Comparison of ENCODE assay signal across 1 cellular context in genomic region chr2:236993-237539, GRCh38.
TF ChIP-seq lines count a peak whose summit lies in the region.

No MANE protein-coding gene starts in this region.

TF ChIP-seq in WTC11, 78 proteins besides CTCF, POLR2A, EP300 and RAD21 (continued from another document):
- no peak for TF ChIP-seq SP1 (CRISPR knock-in tag; conservative IDR thresholded peaks at IDR 0.05)
TF ChIP-seq in WTC11: peak in this region for 0.
